21 cellular contexts compared by ENCODE assay signal in the genomic region with DNA sequence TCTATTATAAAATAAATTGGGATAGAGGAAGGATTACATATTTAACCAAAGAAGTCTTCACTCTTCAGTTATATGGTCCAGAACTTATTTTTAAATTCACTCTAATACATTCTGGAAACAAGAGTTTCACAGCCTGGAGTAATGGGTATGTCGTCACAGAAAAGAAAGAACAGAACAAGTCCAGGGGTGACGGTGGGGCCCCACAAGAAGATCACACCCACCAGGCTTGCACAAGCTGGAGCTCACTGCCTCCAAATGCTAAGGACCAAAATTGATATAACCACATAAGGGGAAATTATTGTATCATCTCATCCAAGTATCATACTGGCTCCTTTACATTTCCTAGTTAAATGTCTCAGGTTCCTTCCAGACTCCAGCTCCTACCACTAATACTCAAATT.
"Had no signal": no experiment of that assay in that cellular context is flagged by ENCODE, and none has a peak within 500 bp of the region (broad histone marks: within the 10 kb centered on the region; RNA-seq: fewer than 3 reads in every experiment).

No MANE protein-coding gene starts in this region.

- H3K4me1 ChIP-seq: foreskin keratinocyte, lower lobe of right lung, neural progenitor cell, sigmoid colon, upper lobe of right lung had no signal

- DNase-seq: activated CD4-positive, CD25-positive, alpha-beta regulatory T cell treated with anti-CD3 and anti-CD28 coated beads, Interleukin-2, amount 50 U/mL, for 72 hours; activated naive CD4-positive, alpha-beta T cell; activated T-cell treated with anti-CD3 and anti-CD28 coated beads, Interleukin-2, amount 50 U/mL, for 24 hours; amniotic stem cell; foreskin keratinocyte; kidney; lower lobe of right lung; naive thymus-derived CD4-positive, alpha-beta T cell; sigmoid colon; stimulated activated CD4-positive, alpha-beta T cell treated with anti-CD3 and anti-CD28 coated beads, Interleukin-15, amount 100 ng/mL, for 24 hours; stimulated activated CD8-positive, alpha-beta memory T cell treated with anti-CD3 and anti-CD28 coated beads, Interleukin-4, amount 100 ng/mL, for 48 hours; stimulated activated naive B cell treated with anti-CD40 and anti-IgM and Interleukin-4, amounts not matched to agents 10 μg/mL and 1 μg/mL and 100 μg/mL, for 72 hours; T-helper 1 cell; upper lobe of right lung; WERI-Rb-1 had no signal

- H3K27me3 Mint-ChIP-seq: activated naive CD8-positive, alpha-beta T cell; activated T-cell treated with anti-CD3 and anti-CD28 coated beads, Interleukin-2, amount 50 U/mL, for 24 hours; naive thymus-derived CD4-positive, alpha-beta T cell; stimulated activated naive B cell treated with anti-CD40 and anti-IgM and Interleukin-4, amounts not matched to agents 10 μg/mL and 1 μg/mL and 100 μg/mL, for 72 hours had no signal

- ATAC-seq: foreskin keratinocyte; left lobe of liver; lower lobe of right lung; naive thymus-derived CD4-positive, alpha-beta T cell; stimulated activated naive B cell treated with anti-CD40 and anti-IgM and Interleukin-4, amounts not matched to agents 10 μg/mL and 1 μg/mL and 100 μg/mL, for 72 hours; upper lobe of right lung had no signal

- H3K4me3 ChIP-seq: coronary artery, lower lobe of right lung, neural progenitor cell, sigmoid colon, smooth muscle cell, upper lobe of right lung had no signal

- H3K9me3 Mint-ChIP-seq: activated T-cell treated with anti-CD3 and anti-CD28 coated beads, Interleukin-2, amount 50 U/mL, for 24 hours; activated T-helper 2 cell treated with anti-CD3 and anti-CD28 coated beads, Interferon-gamma antibody, Interleukin-2, Interleukin-4, amounts not matched to agents 10 μg/mL and 5 μg/mL and 100 μg/mL, durations not matched to agents 14 hours and 24 hours and 36 hours; naive thymus-derived CD4-positive, alpha-beta T cell; neural progenitor cell; stimulated activated naive B cell treated with anti-CD40 and anti-IgM and Interleukin-4, amounts not matched to agents 10 μg/mL and 1 μg/mL and 100 μg/mL, for 72 hours had no signal

- H3K4me3 Mint-ChIP-seq: activated naive CD8-positive, alpha-beta T cell; activated T-cell treated with anti-CD3 and anti-CD28 coated beads, Interleukin-2, amount 50 U/mL, for 24 hours; naive thymus-derived CD4-positive, alpha-beta T cell; neural progenitor cell; stimulated activated naive B cell treated with anti-CD40 and anti-IgM and Interleukin-4, amounts not matched to agents 10 μg/mL and 1 μg/mL and 100 μg/mL, for 72 hours had no signal

- H3K27ac ChIP-seq: coronary artery, foreskin keratinocyte, lower lobe of right lung, neural progenitor cell, sigmoid colon, upper lobe of right lung, WERI-Rb-1 had no signal

- H3K27ac Mint-ChIP-seq: activated T-helper 2 cell treated with anti-CD3 and anti-CD28 coated beads, Interferon-gamma antibody, Interleukin-2, Interleukin-4, amounts not matched to agents 10 μg/mL and 5 μg/mL and 100 μg/mL, durations not matched to agents 14 hours and 24 hours and 36 hours; neural progenitor cell; stimulated activated naive B cell treated with anti-CD40 and anti-IgM and Interleukin-4, amounts not matched to agents 10 μg/mL and 1 μg/mL and 100 μg/mL, for 72 hours had no signal

- H3K9me3 ChIP-seq: lower lobe of right lung, sigmoid colon, upper lobe of right lung had no signal
